12 cellular contexts compared by ENCODE assay signal in genomic region chr2:233209978-233210680, GRCh38. TPM values are rescaled to one million over a fixed set of nuclear protein-coding genes. Genes with fewer than 3 reads are reported as not detected.
A peak's percentile ranks its signal among the peaks of the same experiment; 100 is the strongest.
DNase-seq lines count a peak whose midpoint lies in the region; ATAC-seq and TF ChIP-seq lines count a peak whose summit lies in the region.
"Had no signal": no experiment of that assay in that cellular context is flagged by ENCODE, and none has a peak within 500 bp of the region (broad histone marks: within the 10 kb centered on the region; RNA-seq: fewer than 3 reads in every experiment).

No MANE protein-coding gene starts in this region.

- H3K4me1 Mint-ChIP-seq in T-helper 1 cell treated with Interleukin-12 subunit alpha and Interleukin-12 subunit beta and Interleukin-4 antibody, amounts not matched to agents 30 μg/mL and 1 μg/mL, for 36 hours (ENCODE audit: low read depth), result no peaks in the 10 kb centered on the region
- peaks cover 9 to 14% (median 10%) of the 10 kb centered on the region in 3 donors for H3K4me1 Mint-ChIP-seq in T-cell

- H3K36me3 ChIP-seq in spleen, result peaks cover 0 to 78% (median 33%) of the 10 kb centered on the region in 6 donors
- H3K36me3 ChIP-seq: WERI-Rb-1 had no signal

- POLR2A ChIA-PET in T-cell (lab: Charles Lee), result interaction anchor here in 1 of 2 donors (0.7 kb wide), 1 partner anchor 149 kb away, joined by 7 read pairs; no protein-coding TSS in a partner anchor

- peaks cover 16% of the 10 kb centered on the region for H3K36me3 Mint-ChIP-seq in T-helper 1 cell treated with Interleukin-12 subunit alpha and Interleukin-12 subunit beta and Interleukin-4 antibody, amounts not matched to agents 30 μg/mL and 1 μg/mL, for 36 hours (ENCODE audit: low read depth)
- peaks cover 20% of the 10 kb centered on the region for H3K36me3 Mint-ChIP-seq in T-cell

- no peak for ATAC-seq in T-cell (replicated peaks in 1 of 4)
- peak; percentile 59 for ATAC-seq in esophagus mucosa

- H3K27ac ChIP-seq in spleen, result peak overlapping the region in 4 of 8 donors; percentile 45 to 75 (median 60)
- H3K27ac ChIP-seq: 22Rv1, WERI-Rb-1 had no signal

- H3K4me1 ChIP-seq in spleen, result peaks cover 0 to 53% (median 21%) of the 10 kb centered on the region in 6 donors

- no peaks in the 10 kb centered on the region for H3K27me3 ChIP-seq in spleen (replicated peaks in 1 of 7)

- no peak for TF ChIP-seq POLR2A in spleen (IDR thresholded peaks at IDR 0.05)

- H3K27me3 Mint-ChIP-seq in T-helper 1 cell treated with Interleukin-12 subunit alpha and Interleukin-12 subunit beta and Interleukin-4 antibody, amounts not matched to agents 30 μg/mL and 1 μg/mL, for 36 hours (ENCODE audit: low read depth), result no peaks in the 10 kb centered on the region
- no peaks in the 10 kb centered on the region for H3K27me3 Mint-ChIP-seq in T-cell

- peak overlapping the region; percentile 58 for H3K27ac Mint-ChIP-seq in T-helper 1 cell treated with Interleukin-12 subunit alpha and Interleukin-12 subunit beta and Interleukin-4 antibody, amounts not matched to agents 30 μg/mL and 1 μg/mL, for 36 hours
- H3K27ac Mint-ChIP-seq in T-cell, result peak overlapping the region; percentile 9 to 40

- no peak overlapping the region for H3K4me3 Mint-ChIP-seq in T-helper 1 cell treated with Interleukin-12 subunit alpha and Interleukin-12 subunit beta and Interleukin-4 antibody, amounts not matched to agents 30 μg/mL and 1 μg/mL, for 36 hours
- H3K4me3 Mint-ChIP-seq in T-cell, result no peak overlapping the region

- TF ChIP-seq CTCF in spleen (IDR thresholded peaks at IDR 0.05 in 8 of 11, conservative IDR thresholded peaks at IDR 0.05 in 3 of 11), result no peak

- no peaks in the 10 kb centered on the region for H3K9me3 ChIP-seq in spleen

- 82 to 94% (median 90%) methylated on average over 12 of the region's 12 CpGs for WGBS in spleen, 5 donors

- CTCF ChIA-PET in T-cell (lab: Charles Lee), result no interaction called here

- no peaks in the 10 kb centered on the region for H3K9me3 Mint-ChIP-seq in T-helper 1 cell treated with Interleukin-12 subunit alpha and Interleukin-12 subunit beta and Interleukin-4 antibody, amounts not matched to agents 30 μg/mL and 1 μg/mL, for 36 hours
- no peaks in the 10 kb centered on the region for H3K9me3 Mint-ChIP-seq in T-cell

- DNase-seq in T-helper 1 cell (no peak), T-cell (no peak), spleen (peak; percentile 43), globus pallidus (ENCODE audit: low spot score) (no peak), OCI-M2 (lab: John Stamatoyannopoulos, UW; ENCODE audit: unreplicated experiment) (no peak), C1 segment of cervical spinal cord (lab: John Stamatoyannopoulos, UW) (no peak)
- DNase-seq: left cardiac atrium, NCI-H1436, WERI-Rb-1 had no signal

- intact Hi-C loops in spleen (cut with DNase I; ENCODE audit: low total_unique reads), result no loop called here

- no peak overlapping the region for H3K4me3 ChIP-seq in spleen

RNA-seq across cellular contexts. Expression of gene ATG16L1, which starts 41.3 kb away (rescaled TPM):
- total RNA-seq in T-cell (100 to 1,000 TPM in 1 of 5 donors, 10 to 100 TPM in 4; 73.9 to 117 (median 83.4) TPM), esophagus mucosa (13.9 TPM), spleen (10 to 100 TPM; 32.0 to 45.8 (median 34.7) TPM)
- 10 to 100 TPM; 12.0 to 15.6 (median 13.6) TPM for polyA plus RNA-seq in spleen
